18 cellular contexts compared by ENCODE assay signal in the genomic region with DNA sequence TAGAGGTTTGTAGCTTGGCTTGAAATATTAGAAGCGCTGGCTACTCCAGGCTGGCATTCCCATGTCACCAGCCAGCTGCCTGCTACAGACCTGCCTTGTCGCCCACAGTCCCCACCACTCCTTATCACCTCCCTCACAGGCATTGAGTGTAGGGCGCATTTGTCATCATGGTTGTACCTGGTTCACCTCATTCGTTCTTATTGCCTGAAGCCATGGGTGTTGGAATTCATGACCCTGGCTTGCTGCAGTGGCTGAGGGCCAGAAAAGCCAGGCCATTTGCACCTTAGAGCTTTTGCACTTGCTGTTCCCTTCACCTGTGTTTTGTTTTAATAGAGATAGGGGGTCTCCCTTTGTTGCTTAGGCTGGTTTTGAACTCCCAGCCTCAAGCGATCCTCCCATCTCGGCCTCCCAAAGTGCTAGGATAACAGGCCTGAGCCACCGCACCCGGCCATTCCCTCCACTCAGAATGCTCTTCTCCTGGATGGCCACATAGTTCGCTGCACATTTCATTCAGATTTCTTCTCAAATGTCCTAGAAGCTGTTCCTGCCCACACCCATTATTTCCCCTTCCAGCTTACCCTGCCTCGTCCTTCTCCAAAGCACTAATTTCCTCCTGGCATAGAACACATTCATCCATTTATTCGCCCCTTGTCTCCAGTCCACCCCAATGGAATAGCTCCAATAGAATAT.
A peak's percentile ranks its signal among the peaks of the same experiment; 100 is the strongest.
DNase-seq lines count a peak whose midpoint lies in the region; ATAC-seq and TF ChIP-seq lines count a peak whose summit lies in the region.
"Had no signal": no experiment of that assay in that cellular context is flagged by ENCODE, and none has a peak within 500 bp of the region (broad histone marks: within the 10 kb centered on the region; RNA-seq: fewer than 3 reads in every experiment).

No MANE protein-coding gene starts in this region.

- DNase-seq in right atrium auricular region (ENCODE audit: low spot score) (peak; percentile 7), Right ventricle myocardium superior (no peak), left lobe of liver (ENCODE audit: low spot score) (peak; percentile 31), spleen (peak; percentile 36), HuH-7 (ENCODE audit: low spot score) (no peak), amniotic stem cell (lab: John Stamatoyannopoulos, UW) (no peak)
- no peak for DNase-seq in NK-92 treated with Interleukin-12 subunit alpha and Interleukin-12 subunit beta, amount 100 ng/mL, for 24 hours (lab: John Stamatoyannopoulos, UW)
- DNase-seq: DMS 273 treated with DMSO at 0.1 percent for 48 hours, GF-D8, NCI-H1092, NCI-H146, NCI-H2081, NCI-H510A, NCI-H774, PC-3 had no signal

- H3K4me1 ChIP-seq in right atrium auricular region (no peaks in the 10 kb centered on the region), spleen (peaks cover 0 to 16% (median 4%) of the 10 kb centered on the region in 6 donors)

- ATAC-seq in Right ventricle myocardium superior (ENCODE audit: poor library complexity) (no peak), left lobe of liver (no peak), GM21381 (IDR thresholded peaks at IDR 0.05; ENCODE audit: unreplicated experiment) (no peak)
- ATAC-seq: GM23338, PC-3 had no signal

- H3K27ac ChIP-seq in right atrium auricular region = no peak overlapping the region
- peak overlapping the region in 1 of 8 donors; percentile 26 for H3K27ac ChIP-seq in spleen
- H3K27ac ChIP-seq: C4-2B had no signal

- no peaks in the 10 kb centered on the region for H3K36me3 ChIP-seq in right atrium auricular region
- H3K36me3 ChIP-seq in spleen = no peaks in the 10 kb centered on the region

- WGBS in spleen, 5 donors = 70 to 90% (median 78%) methylated on average over 11 of the region's 11 CpGs

- TF ChIP-seq CTCF in right atrium auricular region (IDR thresholded peaks at IDR 0.05) = no peak
- TF ChIP-seq CTCF in spleen (IDR thresholded peaks at IDR 0.05 in 8 of 11, conservative IDR thresholded peaks at IDR 0.05 in 3 of 11) = no peak

- H3K4me3 ChIP-seq in right atrium auricular region (no peak overlapping the region), spleen (no peak overlapping the region)
- H3K4me3 ChIP-seq: GM23338 had no signal

- no peak for TF ChIP-seq POLR2A in spleen (IDR thresholded peaks at IDR 0.05)

- intact Hi-C loops in Right ventricle myocardium superior (cut with DNase I) (no loop called here), spleen (cut with DNase I; ENCODE audit: low total_unique reads) (no loop called here)

- no peaks in the 10 kb centered on the region for H3K9me3 ChIP-seq in right atrium auricular region
- no peaks in the 10 kb centered on the region for H3K9me3 ChIP-seq in spleen

- H3K27me3 ChIP-seq in right atrium auricular region (no peaks in the 10 kb centered on the region), spleen (replicated peaks in 1 of 7) (no peaks in the 10 kb centered on the region)

Comparison
In these comparisons a context has a peak if more than half of its experiments do, and no peak if none do; other contexts are left out.
1. DNase-seq: peak in right atrium auricular region (single experiment), left lobe of liver (single experiment) and spleen (single experiment); none in Right ventricle myocardium superior (single experiment), HuH-7 (single experiment), NK-92 treated with Interleukin-12 subunit alpha and Interleukin-12 subunit beta, amount 100 ng/mL, for 24 hours (single experiment) and amniotic stem cell (single experiment).